Comparison of ENCODE assay signal across 27 cellular contexts in genomic region chr4:3859571-3859970, GRCh38.
"Had no signal": no experiment of that assay in that cellular context is flagged by ENCODE, and none has a peak within 500 bp of the region (broad histone marks: within the 10 kb centered on the region; RNA-seq: fewer than 3 reads in every experiment).

No MANE protein-coding gene starts in this region.

- H3K27me3 ChIP-seq: pancreas, right lobe of liver, thyroid gland, vagina had no signal

- H3K27ac ChIP-seq: neural progenitor cell, neutrophil, pancreas, prostate gland, right lobe of liver, sigmoid colon, stomach, thoracic aorta, thyroid gland, tibial nerve, upper lobe of left lung, vagina had no signal

- H3K9me3 ChIP-seq: neutrophil, pancreas, prostate gland, right lobe of liver, sigmoid colon, stomach, thoracic aorta, thyroid gland, tibial nerve, upper lobe of left lung, vagina had no signal

- H3K4me3 ChIP-seq: neural progenitor cell, pancreas, prostate gland, right lobe of liver, sigmoid colon, stomach, thoracic aorta, thyroid gland, tibial nerve, upper lobe of left lung, vagina had no signal

- H3K27ac Mint-ChIP-seq: natural killer cell; nephron; neural progenitor cell; stimulated activated effector memory CD8-positive, alpha-beta T cell treated with anti-CD3 and anti-CD28 coated beads, Interleukin-12 subunit alpha, Interleukin-12 subunit beta, amount 100 ng/mL, for 72 hours; stimulated activated naive B cell treated with anti-CD40 and anti-IgM and Interleukin-4, amounts not matched to agents 10 μg/mL and 1 μg/mL and 100 μg/mL, for 72 hours; stimulated activated naive CD8-positive, alpha-beta T cell treated with anti-CD3 and anti-CD28 coated beads, Interleukin-15, Interleukin-2, amounts not matched to agents 100 ng/mL and 50 ng/mL, for 24 hours had no signal

- H3K4me1 ChIP-seq: pancreas, prostate gland, right lobe of liver, sigmoid colon, stomach, thyroid gland, tibial nerve, vagina had no signal

- H3K4me1 Mint-ChIP-seq: natural killer cell had no signal

- DNase-seq: natural killer cell; nucleus accumbens; retina; right cardiac atrium; right lobe of liver; sigmoid colon; small intestine; stimulated activated CD4-positive, alpha-beta T cell treated with anti-CD3 and anti-CD28 coated beads, Interleukin-15, amount 100 ng/mL, for 24 hours; stimulated activated CD4-positive, alpha-beta T cell treated with anti-CD3 and anti-CD28 coated beads, Interleukin-2, amount 100 ng/mL, for 24 hours; stimulated activated CD4-positive, alpha-beta T cell treated with anti-CD3 and anti-CD28 coated beads, Interleukin-2, amount 100 ng/mL, for 48 hours; stimulated activated CD4-positive, alpha-beta T cell treated with anti-CD3 and anti-CD28 coated beads, Interleukin-4, amount 100 ng/mL, for 24 hours; stimulated activated naive B cell treated with anti-CD40 and anti-IgM and Interleukin-4, amounts not matched to agents 10 μg/mL and 1 μg/mL and 100 μg/mL, for 72 hours; stimulated activated naive CD4-positive, alpha-beta T cell treated with Interleukin-2 at 50 U/mL for 16 hours; stomach; thyroid gland; trophoblast cell had no signal

- ATAC-seq: natural killer cell; pancreas; right cardiac atrium; right lobe of liver; stimulated activated effector memory CD8-positive, alpha-beta T cell treated with anti-CD3 and anti-CD28 coated beads, Interleukin-12 subunit alpha, Interleukin-12 subunit beta, amount 100 ng/mL, for 72 hours; stimulated activated naive B cell treated with anti-CD40 and anti-IgM and Interleukin-4, amounts not matched to agents 10 μg/mL and 1 μg/mL and 100 μg/mL, for 72 hours had no signal

- H3K9me3 Mint-ChIP-seq: natural killer cell; neural progenitor cell; stimulated activated effector memory CD8-positive, alpha-beta T cell treated with anti-CD3 and anti-CD28 coated beads, Interleukin-12 subunit alpha, Interleukin-12 subunit beta, amount 100 ng/mL, for 72 hours; stimulated activated naive B cell treated with anti-CD40 and anti-IgM and Interleukin-4, amounts not matched to agents 10 μg/mL and 1 μg/mL and 100 μg/mL, for 72 hours; stimulated activated naive CD8-positive, alpha-beta T cell treated with anti-CD3 and anti-CD28 coated beads, Interleukin-15, Interleukin-2, amounts not matched to agents 100 ng/mL and 50 ng/mL, for 24 hours had no signal

- H3K4me2 ChIP-seq: neural progenitor cell had no signal

- H2AFZ ChIP-seq: neural progenitor cell had no signal

- H3K36me3 ChIP-seq: neural progenitor cell, neutrophil, pancreas, prostate gland, right lobe of liver, sigmoid colon, stomach, thoracic aorta, thyroid gland, tibial nerve, upper lobe of left lung, vagina had no signal

- H3K4me3 Mint-ChIP-seq: natural killer cell; nephron; neural progenitor cell; stimulated activated effector memory CD8-positive, alpha-beta T cell treated with anti-CD3 and anti-CD28 coated beads, Interleukin-12 subunit alpha, Interleukin-12 subunit beta, amount 100 ng/mL, for 72 hours; stimulated activated naive B cell treated with anti-CD40 and anti-IgM and Interleukin-4, amounts not matched to agents 10 μg/mL and 1 μg/mL and 100 μg/mL, for 72 hours; stimulated activated naive CD8-positive, alpha-beta T cell treated with anti-CD3 and anti-CD28 coated beads, Interleukin-15, Interleukin-2, amounts not matched to agents 100 ng/mL and 50 ng/mL, for 24 hours had no signal

- H3K36me3 Mint-ChIP-seq: natural killer cell; neural progenitor cell; stimulated activated effector memory CD8-positive, alpha-beta T cell treated with anti-CD3 and anti-CD28 coated beads, Interleukin-12 subunit alpha, Interleukin-12 subunit beta, amount 100 ng/mL, for 72 hours; stimulated activated naive B cell treated with anti-CD40 and anti-IgM and Interleukin-4, amounts not matched to agents 10 μg/mL and 1 μg/mL and 100 μg/mL, for 72 hours had no signal
